Comparison of ENCODE assay signal across 1 cellular context in the genomic region with DNA sequence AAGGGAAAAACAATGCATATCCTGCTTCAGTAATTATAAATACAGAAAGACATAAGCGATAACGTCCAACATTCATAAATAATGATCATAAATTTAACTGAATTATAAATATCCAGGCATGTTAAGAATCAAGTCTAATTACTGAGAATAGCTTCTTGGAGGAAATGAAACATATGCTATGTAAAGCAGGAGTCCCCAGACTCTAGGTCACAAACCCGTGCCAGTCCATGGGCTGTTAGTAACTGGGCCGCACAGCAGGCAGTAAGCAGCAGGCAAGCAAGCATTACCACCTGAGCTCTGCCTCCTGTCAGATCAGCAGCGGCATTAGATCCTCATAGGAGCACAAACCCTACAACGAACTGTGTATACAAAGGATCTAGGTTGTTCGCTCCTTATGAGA.
TF ChIP-seq lines count a peak whose summit lies in the region.

No MANE protein-coding gene starts in this region.

TF ChIP-seq in HepG2, 621 proteins besides CTCF, POLR2A, EP300 and RAD21:
- TF ChIP-seq RFXANK (CRISPR knock-in tag; IDR thresholded peaks at IDR 0.05) (no peak), ZNF292 (CRISPR knock-in tag; IDR thresholded peaks at IDR 0.05; ENCODE audit: borderline replicate concordance, low read depth) (no peak), ZNF776 (CRISPR knock-in tag; IDR thresholded peaks at IDR 0.05) (no peak), ZNF761 (CRISPR knock-in tag; conservative IDR thresholded peaks at IDR 0.05) (no peak), BCL3 (CRISPR knock-in tag; IDR thresholded peaks at IDR 0.05) (no peak), REL (CRISPR knock-in tag; conservative IDR thresholded peaks at IDR 0.05) (no peak), ZNF446 (CRISPR knock-in tag; IDR thresholded peaks at IDR 0.05) (no peak), ARHGAP35 (CRISPR knock-in tag; IDR thresholded peaks at IDR 0.05; ENCODE audit: borderline replicate concordance) (no peak), MXI1 (IDR thresholded peaks at IDR 0.05; ENCODE audit: borderline replicate concordance, low read depth, low read length) (no peak), ELK4 (CRISPR knock-in tag; IDR thresholded peaks at IDR 0.05; ENCODE audit: borderline replicate concordance) (no peak), JUND (CRISPR knock-in tag; IDR thresholded peaks at IDR 0.05) (no peak), GABPA (IDR thresholded peaks at IDR 0.05; ENCODE audit: low read depth, low read length) (no peak), GABPA (CRISPR knock-in tag; IDR thresholded peaks at IDR 0.05; ENCODE audit: low read depth) (no peak)
- TF ChIP-seq, protein P1, sequence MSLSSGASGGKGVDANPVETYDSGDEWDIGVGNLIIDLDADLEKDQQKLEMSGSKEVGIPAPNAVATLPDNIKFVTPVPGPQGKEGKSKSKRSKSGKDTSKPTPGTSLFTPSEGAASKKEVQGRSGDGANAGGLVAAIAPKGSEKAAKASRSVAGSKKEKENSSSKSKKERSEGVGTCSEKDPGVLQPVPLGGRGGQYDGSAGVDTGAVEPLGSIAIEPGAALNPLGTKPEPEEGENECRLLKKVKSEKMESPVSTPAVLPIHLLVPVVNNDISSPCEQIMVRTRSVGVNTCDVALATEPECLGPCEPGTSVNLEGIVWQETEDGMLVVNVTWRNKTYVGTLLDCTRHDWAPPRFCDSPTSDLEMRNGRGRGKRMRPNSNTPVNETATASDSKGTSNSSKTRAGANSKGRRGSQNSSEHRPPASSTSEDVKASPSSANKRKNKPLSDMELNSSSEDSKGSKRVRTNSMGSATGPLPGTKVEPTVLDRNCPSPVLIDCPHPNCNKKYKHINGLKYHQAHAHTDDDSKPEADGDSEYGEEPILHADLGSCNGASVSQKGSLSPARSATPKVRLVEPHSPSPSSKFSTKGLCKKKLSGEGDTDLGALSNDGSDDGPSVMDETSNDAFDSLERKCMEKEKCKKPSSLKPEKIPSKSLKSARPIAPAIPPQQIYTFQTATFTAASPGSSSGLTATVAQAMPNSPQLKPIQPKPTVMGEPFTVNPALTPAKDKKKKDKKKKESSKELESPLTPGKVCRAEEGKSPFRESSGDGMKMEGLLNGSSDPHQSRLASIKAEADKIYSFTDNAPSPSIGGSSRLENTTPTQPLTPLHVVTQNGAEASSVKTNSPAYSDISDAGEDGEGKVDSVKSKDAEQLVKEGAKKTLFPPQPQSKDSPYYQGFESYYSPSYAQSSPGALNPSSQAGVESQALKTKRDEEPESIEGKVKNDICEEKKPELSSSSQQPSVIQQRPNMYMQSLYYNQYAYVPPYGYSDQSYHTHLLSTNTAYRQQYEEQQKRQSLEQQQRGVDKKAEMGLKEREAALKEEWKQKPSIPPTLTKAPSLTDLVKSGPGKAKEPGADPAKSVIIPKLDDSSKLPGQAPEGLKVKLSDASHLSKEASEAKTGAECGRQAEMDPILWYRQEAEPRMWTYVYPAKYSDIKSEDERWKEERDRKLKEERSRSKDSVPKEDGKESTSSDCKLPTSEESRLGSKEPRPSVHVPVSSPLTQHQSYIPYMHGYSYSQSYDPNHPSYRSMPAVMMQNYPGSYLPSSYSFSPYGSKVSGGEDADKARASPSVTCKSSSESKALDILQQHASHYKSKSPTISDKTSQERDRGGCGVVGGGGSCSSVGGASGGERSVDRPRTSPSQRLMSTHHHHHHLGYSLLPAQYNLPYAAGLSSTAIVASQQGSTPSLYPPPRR (CRISPR knock-in tag; IDR thresholded peaks at IDR 0.05; ENCODE audit: borderline replicate concordance): no peak
- TF ChIP-seq, protein P2, sequence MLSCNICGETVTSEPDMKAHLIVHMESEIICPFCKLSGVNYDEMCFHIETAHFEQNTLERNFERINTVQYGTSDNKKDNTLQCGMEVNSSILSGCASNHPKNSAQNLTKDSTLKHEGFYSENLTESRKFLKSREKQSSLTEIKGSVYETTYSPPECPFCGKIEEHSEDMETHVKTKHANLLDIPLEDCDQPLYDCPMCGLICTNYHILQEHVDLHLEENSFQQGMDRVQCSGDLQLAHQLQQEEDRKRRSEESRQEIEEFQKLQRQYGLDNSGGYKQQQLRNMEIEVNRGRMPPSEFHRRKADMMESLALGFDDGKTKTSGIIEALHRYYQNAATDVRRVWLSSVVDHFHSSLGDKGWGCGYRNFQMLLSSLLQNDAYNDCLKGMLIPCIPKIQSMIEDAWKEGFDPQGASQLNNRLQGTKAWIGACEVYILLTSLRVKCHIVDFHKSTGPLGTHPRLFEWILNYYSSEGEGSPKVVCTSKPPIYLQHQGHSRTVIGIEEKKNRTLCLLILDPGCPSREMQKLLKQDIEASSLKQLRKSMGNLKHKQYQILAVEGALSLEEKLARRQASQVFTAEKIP (CRISPR knock-in tag; IDR thresholded peaks at IDR 0.05; ENCODE audit: borderline replicate concordance): no peak
